Comparison of ENCODE assay signal across 1 cellular context in the genomic region with DNA sequence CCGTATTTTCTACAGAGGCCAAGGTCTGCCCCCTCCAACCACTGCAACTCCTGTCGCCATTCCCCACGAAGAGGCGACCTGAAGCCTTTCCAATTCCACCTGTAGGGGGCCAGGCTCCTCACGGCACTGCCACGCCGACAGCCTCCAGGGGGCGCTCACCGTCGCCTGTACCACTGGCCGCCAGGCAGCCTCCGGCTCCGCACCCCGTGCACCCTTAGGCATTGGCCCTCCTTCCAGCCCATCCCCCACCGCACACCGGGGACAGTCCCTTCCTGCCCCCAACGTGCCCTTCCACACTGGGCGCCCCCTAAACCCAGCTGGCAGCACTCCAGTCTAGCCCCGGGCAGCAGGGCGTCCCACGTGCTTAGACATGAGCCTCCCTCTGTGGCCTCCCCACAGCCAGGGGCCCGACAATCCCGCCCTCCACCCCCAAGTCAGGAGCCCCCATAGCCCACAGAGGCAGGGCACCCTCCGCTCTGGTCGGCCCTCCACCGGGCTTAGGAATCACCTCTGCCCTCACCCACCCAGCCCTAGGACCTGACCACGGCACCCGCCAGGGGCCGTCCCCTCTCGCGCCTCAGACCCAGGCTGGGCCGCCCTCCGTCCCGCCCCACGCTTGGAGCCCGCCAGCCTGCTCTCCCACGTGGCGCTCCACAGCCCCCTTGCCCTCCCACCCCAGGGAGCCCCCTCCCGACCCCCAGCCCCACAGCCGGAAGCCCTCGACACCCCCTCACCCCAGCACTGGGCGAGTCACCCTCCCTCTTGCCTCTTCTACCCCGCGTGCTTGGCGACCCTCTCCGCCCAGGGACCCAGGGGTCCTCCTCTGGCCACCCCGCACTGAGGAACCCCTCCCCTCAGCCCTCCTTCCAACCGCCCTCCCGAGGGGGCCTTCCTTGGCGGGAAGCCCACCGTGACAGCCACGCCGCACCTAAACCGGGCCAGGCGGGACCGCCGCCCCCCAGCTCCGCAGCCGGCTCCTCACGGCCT.
TF ChIP-seq lines count a peak whose summit lies in the region.

No MANE protein-coding gene starts in this region.

TF ChIP-seq in HepG2, 621 proteins besides CTCF, POLR2A, EP300 and RAD21 (continues in another document):
- TF ChIP-seq STAG1 (CRISPR knock-in tag; IDR thresholded peaks at IDR 0.05) (peak; percentile 77), MEIS1 (CRISPR knock-in tag; IDR thresholded peaks at IDR 0.05; ENCODE audit: borderline replicate concordance) (no peak), HNRNPLL (IDR thresholded peaks at IDR 0.05; ENCODE audit: low read depth, low read length, poor library complexity, severe bottlenecking) (peak; percentile 30), SMC3 (IDR thresholded peaks at IDR 0.05; ENCODE audit: low read length) (peak; percentile 30; the same call in 1 of the 2 replicates), THYN1 (CRISPR knock-in tag; IDR thresholded peaks at IDR 0.05; ENCODE audit: borderline replicate concordance, low read depth) (no peak), TGIF2 (CRISPR knock-in tag; IDR thresholded peaks at IDR 0.05) (no peak), ZNF687 (CRISPR knock-in tag; IDR thresholded peaks at IDR 0.05) (peak; percentile 45; the same call in 1 of the 2 replicates), SAP130 (CRISPR knock-in tag; IDR thresholded peaks at IDR 0.05; ENCODE audit: low read depth) (no peak), SALL2 (CRISPR knock-in tag; IDR thresholded peaks at IDR 0.05) (no peak), KDM4B (CRISPR knock-in tag; IDR thresholded peaks at IDR 0.05) (0 out of 2 replicates have a peak, but pooled peaks have one; percentile 30), KMT2B (CRISPR knock-in tag; IDR thresholded peaks at IDR 0.05) (no peak), SNAI1 (CRISPR knock-in tag; IDR thresholded peaks at IDR 0.05; ENCODE audit: borderline replicate concordance) (no peak), ZFP91 (CRISPR knock-in tag; IDR thresholded peaks at IDR 0.05; ENCODE audit: borderline replicate concordance) (peak; percentile 43; the same call in 1 of the 2 replicates), XRCC5 (optimal IDR thresholded peaks at IDR 0.05; ENCODE audit: low read length) (peak; percentile 82), GABPA (IDR thresholded peaks at IDR 0.05; ENCODE audit: low read depth, low read length) (no peak), GABPA (CRISPR knock-in tag; IDR thresholded peaks at IDR 0.05; ENCODE audit: low read depth) (no peak), NFATC3 (CRISPR knock-in tag; IDR thresholded peaks at IDR 0.05) (no peak), ZNF770 (CRISPR knock-in tag; IDR thresholded peaks at IDR 0.05) (peak; percentile 83), MIER2 (CRISPR knock-in tag; IDR thresholded peaks at IDR 0.05) (no peak), KDM2A (CRISPR knock-in tag; IDR thresholded peaks at IDR 0.05; ENCODE audit: borderline replicate concordance, low read depth) (peak; percentile 65), MAFK (conservative IDR thresholded peaks at IDR 0.05 in 1 of 2, IDR thresholded peaks at IDR 0.05 in 1 of 2; ENCODE audit: low read length in 2 of 2) (no peak), ETS1 (CRISPR knock-in tag; IDR thresholded peaks at IDR 0.05) (no peak), YY1 (IDR thresholded peaks at IDR 0.05; ENCODE audit: insufficient read depth, insufficient replicate concordance, low read depth, low read length) (peak; percentile 55), ZNF331 (CRISPR knock-in tag; IDR thresholded peaks at IDR 0.05) (0 out of 2 replicates have a peak, but pooled peaks have one; percentile 19), ZNF768 (CRISPR knock-in tag; IDR thresholded peaks at IDR 0.05) (peak; percentile 28; the same call in 1 of the 2 replicates), BHLHE40 (IDR thresholded peaks at IDR 0.05; ENCODE audit: low read length) (no peak), GABPB1 (CRISPR knock-in tag; IDR thresholded peaks at IDR 0.05) (peak; percentile 34; the same call in 1 of the 2 replicates), SYNCRIP (IDR thresholded peaks at IDR 0.05; ENCODE audit: insufficient read depth, low read depth, low read length) (no peak), AGO2 (optimal IDR thresholded peaks at IDR 0.05; ENCODE audit: low read depth, low read length) (no peak), GTF3A (CRISPR knock-in tag; conservative IDR thresholded peaks at IDR 0.05) (no peak), HOXA3 (CRISPR knock-in tag; IDR thresholded peaks at IDR 0.05) (peak; percentile 30; the same call in 1 of the 2 replicates), ZNF563 (CRISPR knock-in tag; IDR thresholded peaks at IDR 0.05) (no peak), SALL1 (CRISPR knock-in tag; IDR thresholded peaks at IDR 0.05) (peak; percentile 30; the same call in 1 of the 2 replicates)
- TF ChIP-seq, protein P1, sequence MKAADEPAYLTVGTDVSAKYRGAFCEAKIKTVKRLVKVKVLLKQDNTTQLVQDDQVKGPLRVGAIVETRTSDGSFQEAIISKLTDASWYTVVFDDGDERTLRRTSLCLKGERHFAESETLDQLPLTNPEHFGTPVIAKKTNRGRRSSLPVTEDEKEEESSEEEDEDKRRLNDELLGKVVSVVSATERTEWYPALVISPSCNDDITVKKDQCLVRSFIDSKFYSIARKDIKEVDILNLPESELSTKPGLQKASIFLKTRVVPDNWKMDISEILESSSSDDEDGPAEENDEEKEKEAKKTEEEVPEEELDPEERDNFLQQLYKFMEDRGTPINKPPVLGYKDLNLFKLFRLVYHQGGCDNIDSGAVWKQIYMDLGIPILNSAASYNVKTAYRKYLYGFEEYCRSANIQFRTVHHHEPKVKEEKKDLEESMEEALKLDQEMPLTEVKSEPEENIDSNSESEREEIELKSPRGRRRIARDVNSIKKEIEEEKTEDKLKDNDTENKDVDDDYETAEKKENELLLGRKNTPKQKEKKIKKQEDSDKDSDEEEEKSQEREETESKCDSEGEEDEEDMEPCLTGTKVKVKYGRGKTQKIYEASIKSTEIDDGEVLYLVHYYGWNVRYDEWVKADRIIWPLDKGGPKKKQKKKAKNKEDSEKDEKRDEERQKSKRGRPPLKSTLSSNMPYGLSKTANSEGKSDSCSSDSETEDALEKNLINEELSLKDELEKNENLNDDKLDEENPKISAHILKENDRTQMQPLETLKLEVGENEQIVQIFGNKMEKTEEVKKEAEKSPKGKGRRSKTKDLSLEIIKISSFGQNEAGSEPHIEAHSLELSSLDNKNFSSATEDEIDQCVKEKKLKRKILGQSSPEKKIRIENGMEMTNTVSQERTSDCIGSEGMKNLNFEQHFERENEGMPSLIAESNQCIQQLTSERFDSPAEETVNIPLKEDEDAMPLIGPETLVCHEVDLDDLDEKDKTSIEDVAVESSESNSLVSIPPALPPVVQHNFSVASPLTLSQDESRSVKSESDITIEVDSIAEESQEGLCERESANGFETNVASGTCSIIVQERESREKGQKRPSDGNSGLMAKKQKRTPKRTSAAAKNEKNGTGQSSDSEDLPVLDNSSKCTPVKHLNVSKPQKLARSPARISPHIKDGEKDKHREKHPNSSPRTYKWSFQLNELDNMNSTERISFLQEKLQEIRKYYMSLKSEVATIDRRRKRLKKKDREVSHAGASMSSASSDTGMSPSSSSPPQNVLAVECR (CRISPR knock-in tag; IDR thresholded peaks at IDR 0.05; ENCODE audit: borderline replicate concordance): no peak
- TF ChIP-seq, protein P2, sequence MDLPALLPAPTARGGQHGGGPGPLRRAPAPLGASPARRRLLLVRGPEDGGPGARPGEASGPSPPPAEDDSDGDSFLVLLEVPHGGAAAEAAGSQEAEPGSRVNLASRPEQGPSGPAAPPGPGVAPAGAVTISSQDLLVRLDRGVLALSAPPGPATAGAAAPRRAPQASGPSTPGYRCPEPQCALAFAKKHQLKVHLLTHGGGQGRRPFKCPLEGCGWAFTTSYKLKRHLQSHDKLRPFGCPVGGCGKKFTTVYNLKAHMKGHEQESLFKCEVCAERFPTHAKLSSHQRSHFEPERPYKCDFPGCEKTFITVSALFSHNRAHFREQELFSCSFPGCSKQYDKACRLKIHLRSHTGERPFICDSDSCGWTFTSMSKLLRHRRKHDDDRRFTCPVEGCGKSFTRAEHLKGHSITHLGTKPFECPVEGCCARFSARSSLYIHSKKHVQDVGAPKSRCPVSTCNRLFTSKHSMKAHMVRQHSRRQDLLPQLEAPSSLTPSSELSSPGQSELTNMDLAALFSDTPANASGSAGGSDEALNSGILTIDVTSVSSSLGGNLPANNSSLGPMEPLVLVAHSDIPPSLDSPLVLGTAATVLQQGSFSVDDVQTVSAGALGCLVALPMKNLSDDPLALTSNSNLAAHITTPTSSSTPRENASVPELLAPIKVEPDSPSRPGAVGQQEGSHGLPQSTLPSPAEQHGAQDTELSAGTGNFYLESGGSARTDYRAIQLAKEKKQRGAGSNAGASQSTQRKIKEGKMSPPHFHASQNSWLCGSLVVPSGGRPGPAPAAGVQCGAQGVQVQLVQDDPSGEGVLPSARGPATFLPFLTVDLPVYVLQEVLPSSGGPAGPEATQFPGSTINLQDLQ (CRISPR knock-in tag; IDR thresholded peaks at IDR 0.05): no peak
- TF ChIP-seq, protein P3, sequence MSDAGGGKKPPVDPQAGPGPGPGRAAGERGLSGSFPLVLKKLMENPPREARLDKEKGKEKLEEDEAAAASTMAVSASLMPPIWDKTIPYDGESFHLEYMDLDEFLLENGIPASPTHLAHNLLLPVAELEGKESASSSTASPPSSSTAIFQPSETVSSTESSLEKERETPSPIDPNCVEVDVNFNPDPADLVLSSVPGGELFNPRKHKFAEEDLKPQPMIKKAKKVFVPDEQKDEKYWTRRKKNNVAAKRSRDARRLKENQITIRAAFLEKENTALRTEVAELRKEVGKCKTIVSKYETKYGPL (CRISPR knock-in tag; IDR thresholded peaks at IDR 0.05): no peak
- TF ChIP-seq, protein P4, sequence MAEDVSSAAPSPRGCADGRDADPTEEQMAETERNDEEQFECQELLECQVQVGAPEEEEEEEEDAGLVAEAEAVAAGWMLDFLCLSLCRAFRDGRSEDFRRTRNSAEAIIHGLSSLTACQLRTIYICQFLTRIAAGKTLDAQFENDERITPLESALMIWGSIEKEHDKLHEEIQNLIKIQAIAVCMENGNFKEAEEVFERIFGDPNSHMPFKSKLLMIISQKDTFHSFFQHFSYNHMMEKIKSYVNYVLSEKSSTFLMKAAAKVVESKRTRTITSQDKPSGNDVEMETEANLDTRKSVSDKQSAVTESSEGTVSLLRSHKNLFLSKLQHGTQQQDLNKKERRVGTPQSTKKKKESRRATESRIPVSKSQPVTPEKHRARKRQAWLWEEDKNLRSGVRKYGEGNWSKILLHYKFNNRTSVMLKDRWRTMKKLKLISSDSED (CRISPR knock-in tag; IDR thresholded peaks at IDR 0.05): no peak
